ENCODE assay signal across 21 cellular contexts in genomic region chr10:120455606-120456005, GRCh38. TPM values are rescaled to one million over a fixed set of nuclear protein-coding genes. Genes with fewer than 3 reads are reported as not detected.
DNase-seq lines count a peak whose midpoint lies in the region; ATAC-seq and TF ChIP-seq lines count a peak whose summit lies in the region.
"Had no signal": no experiment of that assay in that cellular context is flagged by ENCODE, and none has a peak within 500 bp of the region (broad histone marks: within the 10 kb centered on the region; RNA-seq: fewer than 3 reads in every experiment).

No MANE protein-coding gene starts in this region.

- no peak overlapping the region for H3K27ac Mint-ChIP-seq in type B pancreatic cell
- H3K27ac Mint-ChIP-seq: CD4-positive, alpha-beta T cell had no signal

- ATAC-seq in SK-N-SH treated with all-trans-retinoic acid at 6 μM for 48 hours (no peak), PC-3 (no peak)
- ATAC-seq: K562 had no signal

- H3K27ac ChIP-seq in SK-N-SH (ENCODE audit: low read depth in 2 of 2, low read length in 1 of 2) (no peak overlapping the region), PC-3 (ENCODE audit: low read length) (no peak overlapping the region)
- H3K27ac ChIP-seq: 22Rv1, SK-N-MC had no signal

- H3K4me2 ChIP-seq in SK-N-SH (peak overlapping the region; percentile 84; the same call in 1 of the 2 replicates), PC-3 (ENCODE audit: low read length) (0 out of 2 replicates have a peak overlapping the region, but pooled peaks have one; percentile 84)

- no peak for TF ChIP-seq EP300 in SK-N-SH (IDR thresholded peaks at IDR 0.05; ENCODE audit: borderline replicate concordance in 1 of 2, low read depth in 1 of 2, low read length in 1 of 2)

- peak overlapping the region; percentile 98; the same call in 1 of the 2 replicates for H3K9ac ChIP-seq in SK-N-SH
- no peak overlapping the region for H3K9ac ChIP-seq in PC-3 (ENCODE audit: low read length)
- no peak overlapping the region for H3K9ac ChIP-seq in iPS-15b (ENCODE audit: low read depth, low read length)

- peaks cover 38% of the 10 kb centered on the region for H3K79me2 ChIP-seq in SK-N-SH (ENCODE audit: insufficient read depth)
- H3K79me2 ChIP-seq in PC-3 (ENCODE audit: low read length) = no peaks in the 10 kb centered on the region

- intact Hi-C loops in PC-3 (cut with micrococcal nuclease) = no loop called here

- H3K4me3 ChIP-seq in SK-N-SH (ENCODE audit: low read depth in 2 of 2, low read length in 1 of 2) (no peak overlapping the region), PC-3 (ENCODE audit: low read length) (no peak overlapping the region), iPS-15b (ENCODE audit: low read depth, low read length) (peak overlapping the region; percentile 62)
- H3K4me3 ChIP-seq: GM12878, K562, SK-N-MC had no signal

- 77% methylated on average over 3 of the region's 3 CpGs for WGBS in SK-N-SH (ENCODE audit: low lambda C conversion rate)

- no TSS peak for BruUV-seq in PC-3 (replicated peaks; lab: Mats Ljungman, UMichigan)

- peaks cover 20 to 37% of the 10 kb centered on the region in 2 experiments for H3K4me1 ChIP-seq in SK-N-SH (ENCODE audit: control insufficient read depth in 1 of 2, insufficient read depth in 2 of 2, low read depth in 1 of 2, low read length in 1 of 2)
- H3K4me1 ChIP-seq in PC-3 (ENCODE audit: insufficient read depth, low read length) = peaks cover 26% of the 10 kb centered on the region
- H3K4me1 ChIP-seq in iPS-15b (ENCODE audit: control insufficient read depth, insufficient read depth, low read length) = peaks cover 4% of the 10 kb centered on the region

- H4K20me1 ChIP-seq in SK-N-SH (ENCODE audit: insufficient read depth) = no peaks in the 10 kb centered on the region
- H4K20me1 ChIP-seq in PC-3 (ENCODE audit: low read length) = no peaks in the 10 kb centered on the region

- H3K9me2 ChIP-seq in SK-N-SH (no peaks in the 10 kb centered on the region), PC-3 (replicated peaks; ENCODE audit: low read length) (no peaks in the 10 kb centered on the region)

- no peak for DNase-seq in SK-N-SH
- no peak for DNase-seq in PC-3
- DNase-seq in type B pancreatic cell (ENCODE audit: extremely low spot score, unreplicated experiment) = no peak
- no peak for DNase-seq in NCI-H2029 treated with DMSO at 0.1 percent for 48 hours (lab: John Stamatoyannopoulos, UW)
- no peak for DNase-seq in activated CD4-positive, alpha-beta T cell treated with anti-CD3 and anti-CD28 coated beads for 48 hours
- DNase-seq in DMS53 treated with DMSO at 0.1 percent for 48 hours (lab: John Stamatoyannopoulos, UW; ENCODE audit: unreplicated experiment) = no peak
- DNase-seq: BE2C; CD4-positive, alpha-beta T cell; DMS79; GDM1; GOT3; NCI-H1092 treated with DMSO at 0.1 percent for 48 hours; NCI-H2107; NCI-H2227 treated with DMSO at 0.1 percent for 48 hours; Right ventricle myocardium superior had no signal

- peaks cover 81% of the 10 kb centered on the region for H3K27me3 Mint-ChIP-seq in type B pancreatic cell

- H3K4me3 Mint-ChIP-seq in type B pancreatic cell = peak overlapping the region; percentile 95
- H3K4me3 Mint-ChIP-seq: CD4-positive, alpha-beta T cell had no signal

- H3F3A ChIP-seq in SK-N-SH (replicated peaks; ENCODE audit: insufficient read depth) (peaks cover 16% of the 10 kb centered on the region), PC-3 (ENCODE audit: low read length, unreplicated experiment) (no peaks in the 10 kb centered on the region)

- no peaks in the 10 kb centered on the region for H3K36me3 Mint-ChIP-seq in type B pancreatic cell

- POLR2A ChIA-PET in SK-N-SH (lab: Yijun Ruan, JAX) = no interaction called here
- POLR2A ChIA-PET in PC-3 (lab: Charles Lee; ENCODE audit: unreplicated experiment) = no interaction called here

- H3K9me3 ChIP-seq in SK-N-SH (no peaks in the 10 kb centered on the region), PC-3 (ENCODE audit: low read length) (no peaks in the 10 kb centered on the region), iPS-15b (ENCODE audit: control insufficient read depth, insufficient read depth, low read length) (no peaks in the 10 kb centered on the region)
- H3K9me3 ChIP-seq: BE2C had no signal

- no peak for TF ChIP-seq RAD21 in SK-N-SH (IDR thresholded peaks at IDR 0.05; ENCODE audit: low read length)

- TF ChIP-seq CTCF in SK-N-SH (IDR thresholded peaks at IDR 0.05) = no peak
- TF ChIP-seq CTCF in PC-3 (conservative IDR thresholded peaks at IDR 0.05; ENCODE audit: low read depth, low read length) = no peak
- no peak for TF ChIP-seq CTCF in type B pancreatic cell (conservative IDR thresholded peaks at IDR 0.05)

- no peak overlapping the region for H2AFZ ChIP-seq in SK-N-SH (ENCODE audit: low read depth)
- H2AFZ ChIP-seq in PC-3 (ENCODE audit: low read length) = no peak overlapping the region

- CTCF ChIA-PET in SK-N-SH (lab: Yijun Ruan, JAX) (no interaction called here), PC-3 (lab: Charles Lee) (no interaction called here)

- H3K9me3 Mint-ChIP-seq in type B pancreatic cell = no peaks in the 10 kb centered on the region
- H3K9me3 Mint-ChIP-seq: CD4-positive, alpha-beta T cell had no signal

- H3K4me1 Mint-ChIP-seq in type B pancreatic cell (ENCODE audit: unreplicated experiment) = peaks cover 24% of the 10 kb centered on the region

- H3K36me3 ChIP-seq in SK-N-SH (replicated peaks in 1 of 2; ENCODE audit: control insufficient read depth in 1 of 2, insufficient read depth in 2 of 2, low read length in 1 of 2) (no peaks in the 10 kb centered on the region), PC-3 (ENCODE audit: low read depth, low read length) (no peaks in the 10 kb centered on the region), iPS-15b (ENCODE audit: control insufficient read depth, insufficient read depth, low read length) (no peaks in the 10 kb centered on the region)
- H3K36me3 ChIP-seq: BE2C had no signal

- no peaks in the 10 kb centered on the region for H3K27me3 ChIP-seq in SK-N-SH (ENCODE audit: insufficient read depth)
- H3K27me3 ChIP-seq in PC-3 (ENCODE audit: low read length) = no peaks in the 10 kb centered on the region
- peaks cover 58% of the 10 kb centered on the region for H3K27me3 ChIP-seq in iPS-15b (ENCODE audit: control insufficient read depth, insufficient read depth, low read length)

TF ChIP-seq in SK-N-SH, 30 proteins besides CTCF, POLR2A, EP300 and RAD21 (continues in another document):
- TF ChIP-seq TAF1 (IDR thresholded peaks at IDR 0.05; ENCODE audit: borderline replicate concordance, low read depth, low read length) = no peak
- TF ChIP-seq NFIC (IDR thresholded peaks at IDR 0.05; ENCODE audit: borderline replicate concordance) = no peak
- TF ChIP-seq SMC3 (IDR thresholded peaks at IDR 0.05; ENCODE audit: low read depth, low read length) = no peak
- no peak for TF ChIP-seq SIN3A (IDR thresholded peaks at IDR 0.05; ENCODE audit: borderline replicate concordance, low read depth, low read length)
- TF ChIP-seq FOXM1 (IDR thresholded peaks at IDR 0.05; ENCODE audit: low read depth) = no peak
- no peak for TF ChIP-seq GATA2 (CRISPR knock-in tag; IDR thresholded peaks at IDR 0.05)
- TF ChIP-seq YY1 (IDR thresholded peaks at IDR 0.05; ENCODE audit: low read depth) = no peak
- no peak for TF ChIP-seq ELF1 (IDR thresholded peaks at IDR 0.05)
- no peak for TF ChIP-seq RCOR1 (IDR thresholded peaks at IDR 0.05; ENCODE audit: low read length)
- no peak for TF ChIP-seq USF1 (IDR thresholded peaks at IDR 0.05; ENCODE audit: borderline replicate concordance, low read depth)

TF ChIP-seq in SK-N-SH treated with all-trans-retinoic acid at 6 μM for 48 hours, 23 proteins besides CTCF, POLR2A, EP300 and RAD21 (continues in another document):
- TF ChIP-seq ZFP3 (CRISPR knock-in tag; IDR thresholded peaks at IDR 0.05) (no peak), ZNF565 (CRISPR knock-in tag; conservative IDR thresholded peaks at IDR 0.05; ENCODE audit: low read depth) (no peak), CSDC2 (CRISPR knock-in tag; IDR thresholded peaks at IDR 0.05) (no peak), BACH2 (CRISPR knock-in tag; IDR thresholded peaks at IDR 0.05; ENCODE audit: borderline replicate concordance) (no peak), ZC3H10 (CRISPR knock-in tag; IDR thresholded peaks at IDR 0.05) (no peak)
- TF ChIP-seq, protein P1, sequence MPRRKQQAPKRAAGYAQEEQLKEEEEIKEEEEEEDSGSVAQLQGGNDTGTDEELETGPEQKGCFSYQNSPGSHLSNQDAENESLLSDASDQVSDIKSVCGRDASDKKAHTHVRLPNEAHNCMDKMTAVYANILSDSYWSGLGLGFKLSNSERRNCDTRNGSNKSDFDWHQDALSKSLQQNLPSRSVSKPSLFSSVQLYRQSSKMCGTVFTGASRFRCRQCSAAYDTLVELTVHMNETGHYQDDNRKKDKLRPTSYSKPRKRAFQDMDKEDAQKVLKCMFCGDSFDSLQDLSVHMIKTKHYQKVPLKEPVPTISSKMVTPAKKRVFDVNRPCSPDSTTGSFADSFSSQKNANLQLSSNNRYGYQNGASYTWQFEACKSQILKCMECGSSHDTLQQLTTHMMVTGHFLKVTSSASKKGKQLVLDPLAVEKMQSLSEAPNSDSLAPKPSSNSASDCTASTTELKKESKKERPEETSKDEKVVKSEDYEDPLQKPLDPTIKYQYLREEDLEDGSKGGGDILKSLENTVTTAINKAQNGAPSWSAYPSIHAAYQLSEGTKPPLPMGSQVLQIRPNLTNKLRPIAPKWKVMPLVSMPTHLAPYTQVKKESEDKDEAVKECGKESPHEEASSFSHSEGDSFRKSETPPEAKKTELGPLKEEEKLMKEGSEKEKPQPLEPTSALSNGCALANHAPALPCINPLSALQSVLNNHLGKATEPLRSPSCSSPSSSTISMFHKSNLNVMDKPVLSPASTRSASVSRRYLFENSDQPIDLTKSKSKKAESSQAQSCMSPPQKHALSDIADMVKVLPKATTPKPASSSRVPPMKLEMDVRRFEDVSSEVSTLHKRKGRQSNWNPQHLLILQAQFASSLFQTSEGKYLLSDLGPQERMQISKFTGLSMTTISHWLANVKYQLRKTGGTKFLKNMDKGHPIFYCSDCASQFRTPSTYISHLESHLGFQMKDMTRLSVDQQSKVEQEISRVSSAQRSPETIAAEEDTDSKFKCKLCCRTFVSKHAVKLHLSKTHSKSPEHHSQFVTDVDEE (CRISPR knock-in tag; IDR thresholded peaks at IDR 0.05) = no peak

RNA-seq across cellular contexts. Expression of gene PLPP4, which starts 1.4 kb away (rescaled TPM):
- 27.9 and 30.3 TPM in 2 replicates for polyA plus RNA-seq in SK-N-SH (2012; rRNA removed)
- 20.8 and 24.0 TPM in 2 replicates for polyA plus RNA-seq in SK-N-SH (2012; cell fraction: cytosol; rRNA removed)
- 30.8 and 38.2 TPM in 2 replicates for polyA plus RNA-seq in SK-N-SH (2012; cell fraction: nucleus; rRNA removed)
- total RNA-seq in PC-3 (2014; rRNA removed) (5.0 and 10.7 TPM in 2 replicates), type B pancreatic cell (ENCODE audit: low replicate concordance) (1.3 and 4.4 TPM in 2 replicates)
- total RNA-seq: CD4-positive, alpha-beta T cell; K562; Right ventricle myocardium superior had no signal
